Comparison of ENCODE assay signal across 17 cellular contexts in the genomic region with DNA sequence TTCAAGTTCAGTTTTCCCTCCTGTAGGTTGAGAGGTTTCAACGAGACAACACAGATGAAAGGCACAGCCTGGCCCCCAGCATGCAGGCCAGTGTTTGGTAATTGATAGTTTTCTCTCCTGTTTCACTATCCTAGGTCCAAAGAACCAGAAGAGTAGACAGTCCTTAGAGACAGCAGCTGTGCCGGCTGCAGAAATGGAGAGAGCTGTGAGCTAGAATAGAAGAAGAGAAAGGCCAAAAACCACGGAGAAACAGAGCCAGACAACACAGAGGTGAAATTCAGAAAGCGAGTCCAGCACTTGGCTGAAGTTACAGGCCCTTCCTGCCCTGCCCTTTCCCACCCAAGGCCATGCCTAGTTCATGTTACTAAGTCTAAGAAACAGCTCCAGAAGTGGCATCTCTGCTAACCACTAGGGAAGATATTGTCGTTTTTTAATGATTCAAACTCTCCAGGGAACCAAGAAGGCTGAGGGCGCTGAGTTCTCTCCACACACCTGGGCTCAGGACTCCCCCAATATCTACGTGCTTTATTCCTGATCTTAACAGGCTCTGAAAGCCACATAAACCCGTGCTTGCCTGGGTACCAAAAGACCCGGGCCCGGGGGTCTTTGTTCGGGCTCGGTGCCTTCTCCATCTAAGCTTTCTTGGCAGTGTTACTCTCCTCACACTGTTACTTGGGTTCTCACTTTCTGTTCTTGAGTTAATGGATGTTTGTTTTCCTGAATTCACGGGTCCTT. TPM values are rescaled to one million over a fixed set of nuclear protein-coding genes. Genes with fewer than 3 reads are reported as not detected.
DNase-seq lines count a peak whose midpoint lies in the region; ATAC-seq, FAIRE-seq and TF ChIP-seq lines count a peak whose summit lies in the region.
"Had no signal": no experiment of that assay in that cellular context is flagged by ENCODE, and none has a peak within 500 bp of the region (broad histone marks: within the 10 kb centered on the region; RNA-seq: fewer than 3 reads in every experiment).

No MANE protein-coding gene starts in this region.

- no peak for TF ChIP-seq CTCF in PC-9 (conservative IDR thresholded peaks at IDR 0.05)
- no peak for TF ChIP-seq CTCF in hepatocyte (IDR thresholded peaks at IDR 0.05; ENCODE audit: poor library complexity)

- peaks cover 28% of the 10 kb centered on the region; the same call in 1 of the 2 replicates for H3F3A ChIP-seq in PC-9 (ENCODE audit: insufficient read depth, low read depth)

- FAIRE-seq in HTR-8/SVneo (lab: Jason Lieb, UNC): peak; percentile 52
- FAIRE-seq: D721Med, RCC 7860 had no signal

- H4K20me1 ChIP-seq in BLaER1: no peaks in the 10 kb centered on the region
- H4K20me1 ChIP-seq in PC-9 (ENCODE audit: insufficient read depth): no peaks in the 10 kb centered on the region
- H4K20me1 ChIP-seq in hepatocyte (ENCODE audit: insufficient read depth, poor library complexity, severe bottlenecking): no peaks in the 10 kb centered on the region

- H3K36me3 Mint-ChIP-seq in stimulated activated memory B cell treated with anti-CD40 and anti-IgM and Interleukin-4, amounts not matched to agents 10 μg/mL and 1 μg/mL and 100 μg/mL, for 72 hours: no peaks in the 10 kb centered on the region
- H3K36me3 Mint-ChIP-seq: CD8-positive, alpha-beta T cell had no signal

- 0 out of 2 replicates have a peak overlapping the region, but pooled peaks have one; percentile 1 for H3K9ac ChIP-seq in BLaER1

- H3K9me3 ChIP-seq in BLaER1 (peaks cover 7% of the 10 kb centered on the region), PC-9 (ENCODE audit: insufficient read depth, low read depth) (0 out of 2 replicates have a peak, but pooled peaks cover 5% of the 10 kb centered on the region), hepatocyte (ENCODE audit: low read depth) (no peaks in the 10 kb centered on the region)

- POLR2A ChIA-PET in PC-9 (lab: Charles Lee; ENCODE audit: unreplicated experiment): interaction anchor here (0.5 to 0.7 kb wide), 2 partner anchors 46 to 378 kb away, joined by 3 read pairs; no protein-coding TSS in a partner anchor

- H3K9me3 Mint-ChIP-seq in stimulated activated memory B cell treated with anti-CD40 and anti-IgM and Interleukin-4, amounts not matched to agents 10 μg/mL and 1 μg/mL and 100 μg/mL, for 72 hours: no peaks in the 10 kb centered on the region
- H3K9me3 Mint-ChIP-seq: CD8-positive, alpha-beta T cell had no signal

- H3K36me3 ChIP-seq in BLaER1 (no peaks in the 10 kb centered on the region), PC-9 (ENCODE audit: low read depth) (no peaks in the 10 kb centered on the region), hepatocyte (replicated peaks; ENCODE audit: insufficient read depth, low read depth) (no peaks in the 10 kb centered on the region)

- H3K4me2 ChIP-seq in BLaER1 (peak overlapping the region; percentile 30), PC-9 (peak overlapping the region; percentile 46), hepatocyte (no peak overlapping the region)

- H3K9me2 ChIP-seq in PC-9 (ENCODE audit: insufficient read depth): no peaks in the 10 kb centered on the region
- H3K9me2 ChIP-seq in hepatocyte (replicated peaks; ENCODE audit: insufficient read depth): no peaks in the 10 kb centered on the region

- H3K4me1 ChIP-seq in BLaER1 (peaks cover 12% of the 10 kb centered on the region), PC-9 (replicated peaks; ENCODE audit: insufficient read depth) (peaks cover 15% of the 10 kb centered on the region), hepatocyte (ENCODE audit: insufficient read depth) (no peaks in the 10 kb centered on the region)

- peaks cover 36% of the 10 kb centered on the region for H3K27me3 Mint-ChIP-seq in stimulated activated memory B cell treated with anti-CD40 and anti-IgM and Interleukin-4, amounts not matched to agents 10 μg/mL and 1 μg/mL and 100 μg/mL, for 72 hours

- H3K27ac Mint-ChIP-seq in stimulated activated memory B cell treated with anti-CD40 and anti-IgM and Interleukin-4, amounts not matched to agents 10 μg/mL and 1 μg/mL and 100 μg/mL, for 72 hours: no peak overlapping the region
- H3K27ac Mint-ChIP-seq: CD8-positive, alpha-beta T cell had no signal

- H2AFZ ChIP-seq in PC-9 (peak overlapping the region; percentile 67; the same call in 1 of the 2 replicates), hepatocyte (no peak overlapping the region)

- DNase-seq in HTR-8/SVneo (ENCODE audit: insufficient read length, low spot score) (no peak), PC-9 (no peak), left lobe of liver (ENCODE audit: low spot score) (peak; percentile 22), nucleus accumbens (lab: John Stamatoyannopoulos, UW) (no peak), hepatocyte (ENCODE audit: low spot score) (no peak)
- DNase-seq: NCI-H1436 treated with DMSO at 0.1 percent for 48 hours had no signal

- H3K4me3 ChIP-seq in BLaER1 (no peak overlapping the region), PC-9 (no peak overlapping the region), hepatocyte (no peak overlapping the region)

- H3K4me1 Mint-ChIP-seq in stimulated activated memory B cell treated with anti-CD40 and anti-IgM and Interleukin-4, amounts not matched to agents 10 μg/mL and 1 μg/mL and 100 μg/mL, for 72 hours: peaks cover 26% of the 10 kb centered on the region

- H3K27me3 ChIP-seq in BLaER1 (peaks cover 24% of the 10 kb centered on the region), PC-9 (ENCODE audit: insufficient read depth, low read depth) (no peaks in the 10 kb centered on the region), hepatocyte (peaks cover 14% of the 10 kb centered on the region)

- ATAC-seq in left lobe of liver (no peak), GM19395 (IDR thresholded peaks at IDR 0.05; ENCODE audit: unreplicated experiment) (no peak)
- ATAC-seq in stimulated activated memory B cell treated with anti-CD40 and anti-IgM and Interleukin-4, amounts not matched to agents 10 μg/mL and 1 μg/mL and 100 μg/mL, for 72 hours: no peak

- H3K79me2 ChIP-seq in PC-9 (ENCODE audit: low read depth) (no peaks in the 10 kb centered on the region), hepatocyte (no peaks in the 10 kb centered on the region)

- H3K4me3 Mint-ChIP-seq in stimulated activated memory B cell treated with anti-CD40 and anti-IgM and Interleukin-4, amounts not matched to agents 10 μg/mL and 1 μg/mL and 100 μg/mL, for 72 hours: no peak overlapping the region
- H3K4me3 Mint-ChIP-seq: CD8-positive, alpha-beta T cell had no signal

- H3K27ac ChIP-seq in BLaER1: no peak overlapping the region
- no peak overlapping the region for H3K27ac ChIP-seq in PC-9
- H3K27ac ChIP-seq in hepatocyte: no peak overlapping the region
- H3K27ac ChIP-seq: HL-60 had no signal

- CTCF ChIA-PET in PC-9 (lab: Charles Lee): interaction anchor here (0.5 to 4.4 kb wide), 10 partner anchors 9 to 283 kb away, joined by 3 to 19 read pairs (median 4); no protein-coding TSS in a partner anchor

- 82% methylated on average over 13 of the region's 13 CpGs for WGBS in hepatocyte (ENCODE audit: low lambda C conversion rate, missing lambda C conversion rate)

- no TSS peak for BruUV-seq in PC-9 (replicated peaks; lab: Mats Ljungman, UMichigan)

- intact Hi-C loops in PC-9 (cut with micrococcal nuclease; ENCODE audit: unreplicated experiment): loop anchor here (2.0 to 10.0 kb wide), 3 partner anchors 61 to 605 kb away; partner anchors contain the start of gene PABPC1L

RNA-seq across cellular contexts. Expression of gene RBPJL, which starts 16.5 kb away (rescaled TPM):
- total RNA-seq in PC-9 (2021): not detected in 2 replicates
- total RNA-seq in left lobe of liver: 0.23 TPM
- not detected in 2 replicates for total RNA-seq in hepatocyte
- polyA plus RNA-seq in hepatocyte: not detected in 2 replicates
- total RNA-seq: A172; CD8-positive, alpha-beta T cell; H4; NCI-H460 had no signal
- polyA plus RNA-seq: BJ had no signal

RNA-seq across cellular contexts. Expression of gene MATN4, which starts 18.0 kb away (rescaled TPM):
- total RNA-seq in PC-9 (2021) (0.33 and 0.60 TPM in 2 replicates), left lobe of liver (not detected), hepatocyte (0.57 TPM in 1 of 2 replicates, not detected in the other)
- polyA plus RNA-seq in hepatocyte: 0.50 TPM in 1 of 2 replicates, not detected in the other
- total RNA-seq: A172; CD8-positive, alpha-beta T cell; H4; NCI-H460 had no signal

RNA-seq across cellular contexts. Expression of gene SLPI, which starts 35.7 kb away (rescaled TPM):
- total RNA-seq in PC-9 (2021) (55.1 and 111 TPM in 2 replicates), left lobe of liver (147 TPM), hepatocyte (1,143 and 1,330 TPM in 2 replicates)
- 9,786 and 10,154 TPM in 2 replicates for polyA plus RNA-seq in hepatocyte
- total RNA-seq: CD8-positive, alpha-beta T cell had no signal

RNA-seq across cellular contexts. Expression of gene SDC4, which starts 58.1 kb away (rescaled TPM):
- total RNA-seq in PC-9 (2021): 114 and 117 TPM in 2 replicates
- 89.3 TPM for total RNA-seq in left lobe of liver
- total RNA-seq in hepatocyte: 191 and 194 TPM in 2 replicates
- polyA plus RNA-seq in hepatocyte: 159 and 178 TPM in 2 replicates
